ENCODE assay signal across 24 cellular contexts in genomic region chrX:150773117-150773516, GRCh38.
A peak's percentile ranks its signal among the peaks of the same experiment; 100 is the strongest.
DNase-seq lines count a peak whose midpoint lies in the region; ATAC-seq and TF ChIP-seq lines count a peak whose summit lies in the region.
"Had no signal": no experiment of that assay in that cellular context is flagged by ENCODE, and none has a peak within 500 bp of the region (broad histone marks: within the 10 kb centered on the region; RNA-seq: fewer than 3 reads in every experiment).

No MANE protein-coding gene starts in this region.

- H3K27me3 ChIP-seq in colonic mucosa, result no peaks in the 10 kb centered on the region
- no peaks in the 10 kb centered on the region for H3K27me3 ChIP-seq in esophagus squamous epithelium

- no peak for ATAC-seq in Right ventricle myocardium inferior
- ATAC-seq in Right ventricle myocardium superior (ENCODE audit: poor library complexity), result no peak
- ATAC-seq in HG03280 (IDR thresholded peaks at IDR 0.05; ENCODE audit: unreplicated experiment), result no peak

- no peaks in the 10 kb centered on the region for H3K27me3 Mint-ChIP-seq in osteocyte (ENCODE audit: unreplicated experiment)
- H3K27me3 Mint-ChIP-seq in activated CD4-positive, alpha-beta memory T cell treated with anti-CD3 and anti-CD28 coated beads, Interleukin-2, amount 10 ng/mL, durations not matched to agents 7 days and 5 days, result no peaks in the 10 kb centered on the region
- H3K27me3 Mint-ChIP-seq: B cell; CD4-positive, alpha-beta T cell had no signal

- POLR2A ChIA-PET in activated CD4-positive, alpha-beta memory T cell treated with anti-CD3 and anti-CD28 coated beads, Interleukin-2, amount 10 ng/mL, durations not matched to agents 7 days and 5 days (lab: Charles Lee), result no interaction called here

- peaks cover 6% of the 10 kb centered on the region for H3K36me3 Mint-ChIP-seq in osteocyte (ENCODE audit: unreplicated experiment)
- H3K36me3 Mint-ChIP-seq in activated CD4-positive, alpha-beta memory T cell treated with anti-CD3 and anti-CD28 coated beads, Interleukin-2, amount 10 ng/mL, durations not matched to agents 7 days and 5 days (ENCODE audit: low read depth), result no peaks in the 10 kb centered on the region

- no peak overlapping the region for H3K27ac ChIP-seq in colonic mucosa
- H3K27ac ChIP-seq in esophagus squamous epithelium, result no peak overlapping the region
- H3K27ac ChIP-seq: BLaER1 treated with 17β-estradiol and CSF1 and Interleukin-3, amounts not matched to agents 10 nM and 100 nM; C4-2B had no signal

- H3K9ac ChIP-seq in colonic mucosa (ENCODE audit: low read depth in 2 of 2, low read length in 2 of 2), result no peak overlapping the region
- H3K9ac ChIP-seq: BLaER1 treated with 17β-estradiol and CSF1 and Interleukin-3, amounts not matched to agents 10 nM and 100 nM had no signal

- H3K9me3 Mint-ChIP-seq in osteocyte (ENCODE audit: unreplicated experiment), result no peaks in the 10 kb centered on the region
- H3K9me3 Mint-ChIP-seq in activated CD4-positive, alpha-beta memory T cell treated with anti-CD3 and anti-CD28 coated beads, Interleukin-2, amount 10 ng/mL, durations not matched to agents 7 days and 5 days, result no peaks in the 10 kb centered on the region
- H3K9me3 Mint-ChIP-seq: CD4-positive, alpha-beta T cell; CD8-positive, alpha-beta memory T cell had no signal

- H3K9me3 ChIP-seq in colonic mucosa, result no peaks in the 10 kb centered on the region
- no peaks in the 10 kb centered on the region for H3K9me3 ChIP-seq in esophagus squamous epithelium
- H3K9me3 ChIP-seq: BLaER1 treated with 17β-estradiol and CSF1 and Interleukin-3, amounts not matched to agents 10 nM and 100 nM had no signal

- TF ChIP-seq CTCF in GM13977 (IDR thresholded peaks at IDR 0.05; ENCODE audit: extremely low read depth, insufficient read depth, missing control alignments) (no peak), colonic mucosa (IDR thresholded peaks at IDR 0.05) (no peak), osteocyte (IDR thresholded peaks at IDR 0.05) (no peak), esophagus squamous epithelium (IDR thresholded peaks at IDR 0.05) (no peak)

- no peaks in the 10 kb centered on the region for H3K36me3 ChIP-seq in colonic mucosa
- H3K36me3 ChIP-seq in esophagus squamous epithelium, result peaks cover 0 to 30% (median 0%) of the 10 kb centered on the region in 3 donors

- no peak overlapping the region for H3K27ac Mint-ChIP-seq in osteocyte (ENCODE audit: unreplicated experiment)
- H3K27ac Mint-ChIP-seq in activated CD4-positive, alpha-beta memory T cell treated with anti-CD3 and anti-CD28 coated beads, Interleukin-2, amount 10 ng/mL, durations not matched to agents 7 days and 5 days, result no peak overlapping the region
- H3K27ac Mint-ChIP-seq: B cell; CD4-positive, alpha-beta T cell had no signal

- no peaks in the 10 kb centered on the region for H3K4me1 ChIP-seq in colonic mucosa
- H3K4me1 ChIP-seq in esophagus squamous epithelium, result peaks cover 0 to 13% (median 0%) of the 10 kb centered on the region in 3 donors

- peak; percentile 21 for DNase-seq in Right ventricle myocardium inferior (ENCODE audit: missing footprints)
- DNase-seq in Right ventricle myocardium superior, result no peak
- peak; percentile 11 for DNase-seq in GM13977 (ENCODE audit: low spot score)
- DNase-seq in colonic mucosa, result peak; percentile 13
- peak; percentile 77 for DNase-seq in osteocyte (ENCODE audit: extremely low spot score, unreplicated experiment)
- DNase-seq in esophagus squamous epithelium (lab: John Stamatoyannopoulos, UW), result no peak
- no peak for DNase-seq in activated CD4-positive, alpha-beta memory T cell treated with anti-CD3 and anti-CD28 coated beads, Interleukin-2, amount 10 ng/mL, durations not matched to agents 7 days and 5 days
- DNase-seq: 8988T; AML-193; CD4-positive, alpha-beta T cell; COR-L47; DMS 273 treated with DMSO at 0.1 percent for 48 hours; DMS153; DMS53; DMS79; DND-41; EL; GDM1 had no signal

- no peaks in the 10 kb centered on the region for H3K4me1 Mint-ChIP-seq in osteocyte (ENCODE audit: unreplicated experiment)
- peaks cover under 1% of the 10 kb centered on the region for H3K4me1 Mint-ChIP-seq in activated CD4-positive, alpha-beta memory T cell treated with anti-CD3 and anti-CD28 coated beads, Interleukin-2, amount 10 ng/mL, durations not matched to agents 7 days and 5 days
- H3K4me1 Mint-ChIP-seq: B cell; CD8-positive, alpha-beta memory T cell had no signal

- intact Hi-C loops in Right ventricle myocardium inferior (cut with DNase I), result loop anchor here (5.0 to 10.0 kb wide), 2 partner anchors 122 to 229 kb away; partner anchors contain the start of gene CD99L2
- intact Hi-C loops in Right ventricle myocardium superior (cut with DNase I), result loop anchor here (10.0 kb wide), 2 partner anchors 132 to 232 kb away; no protein-coding TSS in a partner anchor
- intact Hi-C loops in colonic mucosa (cut with DNase I), result loop anchor here (5.0 kb wide), 1 partner anchor 229 kb away; no protein-coding TSS in a partner anchor
- intact Hi-C loops in esophagus squamous epithelium (cut with DNase I), result loop anchor here (2.0 kb wide), 1 partner anchor 310 kb away; no protein-coding TSS in a partner anchor

- 73 to 100% methylated on average over 1 to 8 of the region's 8 CpGs for WGBS in esophagus squamous epithelium, 2 donors

- H3K4me3 ChIP-seq in colonic mucosa (no peak overlapping the region), esophagus squamous epithelium (no peak overlapping the region)
- H3K4me3 ChIP-seq: BLaER1 treated with 17β-estradiol and CSF1 and Interleukin-3, amounts not matched to agents 10 nM and 100 nM; GM12878 had no signal

- in situ Hi-C loops in GM13977 (cut with MboI; ENCODE audit: low pct_unique_long_range_greater_than_20kb, low sequenced_read_pairs, unreplicated experiment), result loop anchor here (10.0 kb wide), 1 partner anchor 312 kb away; no protein-coding TSS in a partner anchor

- no peak for TF ChIP-seq POLR2A in esophagus squamous epithelium (IDR thresholded peaks at IDR 0.05)

- no peak overlapping the region for H3K4me3 Mint-ChIP-seq in osteocyte (ENCODE audit: unreplicated experiment)
- no peak overlapping the region for H3K4me3 Mint-ChIP-seq in activated CD4-positive, alpha-beta memory T cell treated with anti-CD3 and anti-CD28 coated beads, Interleukin-2, amount 10 ng/mL, durations not matched to agents 7 days and 5 days
- H3K4me3 Mint-ChIP-seq: B cell; CD4-positive, alpha-beta T cell; CD8-positive, alpha-beta memory T cell had no signal

- CTCF ChIA-PET in activated CD4-positive, alpha-beta memory T cell treated with anti-CD3 and anti-CD28 coated beads, Interleukin-2, amount 10 ng/mL, durations not matched to agents 7 days and 5 days (lab: Charles Lee), result interaction anchor here (1.0 to 2.0 kb wide), 4 partner anchors 210 to 308 kb away, joined by 4 to 9 read pairs (median 6); partner anchors contain the start of gene HMGB3

Comparison
In these comparisons a context has a peak if more than half of its experiments do, and no peak if none do; other contexts are left out.
1. DNase-seq: peak in Right ventricle myocardium inferior (single experiment), GM13977 (single experiment), colonic mucosa (single experiment) and osteocyte (single experiment); none in Right ventricle myocardium superior (single experiment), esophagus squamous epithelium (single experiment) and activated CD4-positive, alpha-beta memory T cell treated with anti-CD3 and anti-CD28 coated beads, Interleukin-2, amount 10 ng/mL, durations not matched to agents 7 days and 5 days (single experiment).